In genomic region chr18:31233550-31234306, GRCh38 we compare ENCODE assay signal across 2 cellular contexts.
TF ChIP-seq lines count a peak whose summit lies in the region.

No MANE protein-coding gene starts in this region.

TF ChIP-seq in H1, 55 proteins besides CTCF, POLR2A, EP300 and RAD21 (continued from another document):
- TF ChIP-seq, protein P1, sequence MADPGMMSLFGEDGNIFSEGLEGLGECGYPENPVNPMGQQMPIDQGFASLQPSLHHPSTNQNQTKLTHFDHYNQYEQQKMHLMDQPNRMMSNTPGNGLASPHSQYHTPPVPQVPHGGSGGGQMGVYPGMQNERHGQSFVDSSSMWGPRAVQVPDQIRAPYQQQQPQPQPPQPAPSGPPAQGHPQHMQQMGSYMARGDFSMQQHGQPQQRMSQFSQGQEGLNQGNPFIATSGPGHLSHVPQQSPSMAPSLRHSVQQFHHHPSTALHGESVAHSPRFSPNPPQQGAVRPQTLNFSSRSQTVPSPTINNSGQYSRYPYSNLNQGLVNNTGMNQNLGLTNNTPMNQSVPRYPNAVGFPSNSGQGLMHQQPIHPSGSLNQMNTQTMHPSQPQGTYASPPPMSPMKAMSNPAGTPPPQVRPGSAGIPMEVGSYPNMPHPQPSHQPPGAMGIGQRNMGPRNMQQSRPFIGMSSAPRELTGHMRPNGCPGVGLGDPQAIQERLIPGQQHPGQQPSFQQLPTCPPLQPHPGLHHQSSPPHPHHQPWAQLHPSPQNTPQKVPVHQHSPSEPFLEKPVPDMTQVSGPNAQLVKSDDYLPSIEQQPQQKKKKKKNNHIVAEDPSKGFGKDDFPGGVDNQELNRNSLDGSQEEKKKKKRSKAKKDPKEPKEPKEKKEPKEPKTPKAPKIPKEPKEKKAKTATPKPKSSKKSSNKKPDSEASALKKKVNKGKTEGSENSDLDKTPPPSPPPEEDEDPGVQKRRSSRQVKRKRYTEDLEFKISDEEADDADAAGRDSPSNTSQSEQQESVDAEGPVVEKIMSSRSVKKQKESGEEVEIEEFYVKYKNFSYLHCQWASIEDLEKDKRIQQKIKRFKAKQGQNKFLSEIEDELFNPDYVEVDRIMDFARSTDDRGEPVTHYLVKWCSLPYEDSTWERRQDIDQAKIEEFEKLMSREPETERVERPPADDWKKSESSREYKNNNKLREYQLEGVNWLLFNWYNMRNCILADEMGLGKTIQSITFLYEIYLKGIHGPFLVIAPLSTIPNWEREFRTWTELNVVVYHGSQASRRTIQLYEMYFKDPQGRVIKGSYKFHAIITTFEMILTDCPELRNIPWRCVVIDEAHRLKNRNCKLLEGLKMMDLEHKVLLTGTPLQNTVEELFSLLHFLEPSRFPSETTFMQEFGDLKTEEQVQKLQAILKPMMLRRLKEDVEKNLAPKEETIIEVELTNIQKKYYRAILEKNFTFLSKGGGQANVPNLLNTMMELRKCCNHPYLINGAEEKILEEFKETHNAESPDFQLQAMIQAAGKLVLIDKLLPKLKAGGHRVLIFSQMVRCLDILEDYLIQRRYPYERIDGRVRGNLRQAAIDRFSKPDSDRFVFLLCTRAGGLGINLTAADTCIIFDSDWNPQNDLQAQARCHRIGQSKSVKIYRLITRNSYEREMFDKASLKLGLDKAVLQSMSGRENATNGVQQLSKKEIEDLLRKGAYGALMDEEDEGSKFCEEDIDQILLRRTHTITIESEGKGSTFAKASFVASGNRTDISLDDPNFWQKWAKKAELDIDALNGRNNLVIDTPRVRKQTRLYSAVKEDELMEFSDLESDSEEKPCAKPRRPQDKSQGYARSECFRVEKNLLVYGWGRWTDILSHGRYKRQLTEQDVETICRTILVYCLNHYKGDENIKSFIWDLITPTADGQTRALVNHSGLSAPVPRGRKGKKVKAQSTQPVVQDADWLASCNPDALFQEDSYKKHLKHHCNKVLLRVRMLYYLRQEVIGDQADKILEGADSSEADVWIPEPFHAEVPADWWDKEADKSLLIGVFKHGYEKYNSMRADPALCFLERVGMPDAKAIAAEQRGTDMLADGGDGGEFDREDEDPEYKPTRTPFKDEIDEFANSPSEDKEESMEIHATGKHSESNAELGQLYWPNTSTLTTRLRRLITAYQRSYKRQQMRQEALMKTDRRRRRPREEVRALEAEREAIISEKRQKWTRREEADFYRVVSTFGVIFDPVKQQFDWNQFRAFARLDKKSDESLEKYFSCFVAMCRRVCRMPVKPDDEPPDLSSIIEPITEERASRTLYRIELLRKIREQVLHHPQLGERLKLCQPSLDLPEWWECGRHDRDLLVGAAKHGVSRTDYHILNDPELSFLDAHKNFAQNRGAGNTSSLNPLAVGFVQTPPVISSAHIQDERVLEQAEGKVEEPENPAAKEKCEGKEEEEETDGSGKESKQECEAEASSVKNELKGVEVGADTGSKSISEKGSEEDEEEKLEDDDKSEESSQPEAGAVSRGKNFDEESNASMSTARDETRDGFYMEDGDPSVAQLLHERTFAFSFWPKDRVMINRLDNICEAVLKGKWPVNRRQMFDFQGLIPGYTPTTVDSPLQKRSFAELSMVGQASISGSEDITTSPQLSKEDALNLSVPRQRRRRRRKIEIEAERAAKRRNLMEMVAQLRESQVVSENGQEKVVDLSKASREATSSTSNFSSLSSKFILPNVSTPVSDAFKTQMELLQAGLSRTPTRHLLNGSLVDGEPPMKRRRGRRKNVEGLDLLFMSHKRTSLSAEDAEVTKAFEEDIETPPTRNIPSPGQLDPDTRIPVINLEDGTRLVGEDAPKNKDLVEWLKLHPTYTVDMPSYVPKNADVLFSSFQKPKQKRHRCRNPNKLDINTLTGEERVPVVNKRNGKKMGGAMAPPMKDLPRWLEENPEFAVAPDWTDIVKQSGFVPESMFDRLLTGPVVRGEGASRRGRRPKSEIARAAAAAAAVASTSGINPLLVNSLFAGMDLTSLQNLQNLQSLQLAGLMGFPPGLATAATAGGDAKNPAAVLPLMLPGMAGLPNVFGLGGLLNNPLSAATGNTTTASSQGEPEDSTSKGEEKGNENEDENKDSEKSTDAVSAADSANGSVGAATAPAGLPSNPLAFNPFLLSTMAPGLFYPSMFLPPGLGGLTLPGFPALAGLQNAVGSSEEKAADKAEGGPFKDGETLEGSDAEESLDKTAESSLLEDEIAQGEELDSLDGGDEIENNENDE (IDR thresholded peaks at IDR 0.05; ENCODE audit: insufficient replicate concordance, low read length): no peak

TF ChIP-seq in liver, 16 proteins besides CTCF, POLR2A, EP300 and RAD21 (continued from another document):
- TF ChIP-seq, protein P2, sequence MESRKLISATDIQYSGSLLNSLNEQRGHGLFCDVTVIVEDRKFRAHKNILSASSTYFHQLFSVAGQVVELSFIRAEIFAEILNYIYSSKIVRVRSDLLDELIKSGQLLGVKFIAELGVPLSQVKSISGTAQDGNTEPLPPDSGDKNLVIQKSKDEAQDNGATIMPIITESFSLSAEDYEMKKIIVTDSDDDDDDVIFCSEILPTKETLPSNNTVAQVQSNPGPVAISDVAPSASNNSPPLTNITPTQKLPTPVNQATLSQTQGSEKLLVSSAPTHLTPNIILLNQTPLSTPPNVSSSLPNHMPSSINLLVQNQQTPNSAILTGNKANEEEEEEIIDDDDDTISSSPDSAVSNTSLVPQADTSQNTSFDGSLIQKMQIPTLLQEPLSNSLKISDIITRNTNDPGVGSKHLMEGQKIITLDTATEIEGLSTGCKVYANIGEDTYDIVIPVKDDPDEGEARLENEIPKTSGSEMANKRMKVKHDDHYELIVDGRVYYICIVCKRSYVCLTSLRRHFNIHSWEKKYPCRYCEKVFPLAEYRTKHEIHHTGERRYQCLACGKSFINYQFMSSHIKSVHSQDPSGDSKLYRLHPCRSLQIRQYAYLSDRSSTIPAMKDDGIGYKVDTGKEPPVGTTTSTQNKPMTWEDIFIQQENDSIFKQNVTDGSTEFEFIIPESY (IDR thresholded peaks at IDR 0.05): no peak
- TF ChIP-seq, protein P3, sequence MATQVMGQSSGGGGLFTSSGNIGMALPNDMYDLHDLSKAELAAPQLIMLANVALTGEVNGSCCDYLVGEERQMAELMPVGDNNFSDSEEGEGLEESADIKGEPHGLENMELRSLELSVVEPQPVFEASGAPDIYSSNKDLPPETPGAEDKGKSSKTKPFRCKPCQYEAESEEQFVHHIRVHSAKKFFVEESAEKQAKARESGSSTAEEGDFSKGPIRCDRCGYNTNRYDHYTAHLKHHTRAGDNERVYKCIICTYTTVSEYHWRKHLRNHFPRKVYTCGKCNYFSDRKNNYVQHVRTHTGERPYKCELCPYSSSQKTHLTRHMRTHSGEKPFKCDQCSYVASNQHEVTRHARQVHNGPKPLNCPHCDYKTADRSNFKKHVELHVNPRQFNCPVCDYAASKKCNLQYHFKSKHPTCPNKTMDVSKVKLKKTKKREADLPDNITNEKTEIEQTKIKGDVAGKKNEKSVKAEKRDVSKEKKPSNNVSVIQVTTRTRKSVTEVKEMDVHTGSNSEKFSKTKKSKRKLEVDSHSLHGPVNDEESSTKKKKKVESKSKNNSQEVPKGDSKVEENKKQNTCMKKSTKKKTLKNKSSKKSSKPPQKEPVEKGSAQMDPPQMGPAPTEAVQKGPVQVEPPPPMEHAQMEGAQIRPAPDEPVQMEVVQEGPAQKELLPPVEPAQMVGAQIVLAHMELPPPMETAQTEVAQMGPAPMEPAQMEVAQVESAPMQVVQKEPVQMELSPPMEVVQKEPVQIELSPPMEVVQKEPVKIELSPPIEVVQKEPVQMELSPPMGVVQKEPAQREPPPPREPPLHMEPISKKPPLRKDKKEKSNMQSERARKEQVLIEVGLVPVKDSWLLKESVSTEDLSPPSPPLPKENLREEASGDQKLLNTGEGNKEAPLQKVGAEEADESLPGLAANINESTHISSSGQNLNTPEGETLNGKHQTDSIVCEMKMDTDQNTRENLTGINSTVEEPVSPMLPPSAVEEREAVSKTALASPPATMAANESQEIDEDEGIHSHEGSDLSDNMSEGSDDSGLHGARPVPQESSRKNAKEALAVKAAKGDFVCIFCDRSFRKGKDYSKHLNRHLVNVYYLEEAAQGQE (IDR thresholded peaks at IDR 0.05): peak; percentile 21
- TF ChIP-seq HNF4A (conservative IDR thresholded peaks at IDR 0.05) (peak; percentile 48 to 65), FOXA1 (IDR thresholded peaks at IDR 0.05) (no peak), TAF1 (conservative IDR thresholded peaks at IDR 0.05) (no peak), HNF4G (IDR thresholded peaks at IDR 0.05) (peak; percentile 6)
